ENCODE assay signal across 1 cellular context in the genomic region with DNA sequence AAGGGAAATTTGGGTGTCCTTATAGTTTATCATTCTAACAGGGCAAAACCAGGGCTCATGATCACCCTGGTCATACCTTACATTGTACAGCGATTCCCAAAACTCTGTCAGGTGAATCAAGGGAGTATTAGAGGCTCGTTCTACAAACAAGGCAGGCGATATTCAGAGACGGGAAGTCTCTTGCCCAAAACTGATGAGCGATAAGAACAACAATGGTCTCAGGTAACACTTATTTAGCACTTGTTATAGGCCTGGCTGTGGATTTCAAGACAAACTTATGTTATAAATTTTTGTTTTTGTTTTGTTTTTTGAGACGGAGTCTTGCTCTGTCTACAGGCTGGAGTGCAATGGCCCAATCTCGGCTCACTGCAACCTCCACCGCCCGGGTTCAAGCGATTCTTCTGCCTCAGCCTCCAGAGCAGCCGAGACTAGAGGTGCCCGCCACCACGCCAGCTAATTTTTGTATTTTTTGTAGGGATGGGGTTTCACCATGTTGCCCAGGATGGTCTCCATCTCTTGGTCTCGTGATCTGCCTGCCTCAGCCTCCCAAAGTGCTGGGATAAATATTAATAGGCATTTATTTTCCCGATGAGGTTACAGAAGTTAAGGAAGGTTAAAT.
TF ChIP-seq lines count a peak whose summit lies in the region.

No MANE protein-coding gene starts in this region.

TF ChIP-seq in GM12878, 131 proteins besides CTCF, POLR2A, EP300 and RAD21:
- no peak for TF ChIP-seq NR2C2 (IDR thresholded peaks at IDR 0.05; ENCODE audit: borderline replicate concordance, control insufficient read depth, insufficient read length, low read depth)
- peak; percentile 98 for TF ChIP-seq MLLT1 (IDR thresholded peaks at IDR 0.05)
- no peak for TF ChIP-seq RCOR1 (conservative IDR thresholded peaks at IDR 0.05; ENCODE audit: low read depth, low read length)
- TF ChIP-seq USF1 (IDR thresholded peaks at IDR 0.05; ENCODE audit: borderline replicate concordance, extremely low read length, insufficient read depth, low read depth, low read length): no peak
- no peak for TF ChIP-seq BRCA1 (IDR thresholded peaks at IDR 0.05; ENCODE audit: low read depth, low read length)
- TF ChIP-seq, protein P1, sequence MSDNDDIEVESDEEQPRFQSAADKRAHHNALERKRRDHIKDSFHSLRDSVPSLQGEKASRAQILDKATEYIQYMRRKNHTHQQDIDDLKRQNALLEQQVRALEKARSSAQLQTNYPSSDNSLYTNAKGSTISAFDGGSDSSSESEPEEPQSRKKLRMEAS (IDR thresholded peaks at IDR 0.05; ENCODE audit: low read depth, low read length): no peak
- no peak for TF ChIP-seq IKZF2 (IDR thresholded peaks at IDR 0.05)
- peak; percentile 58; the same call in 1 of the 2 replicates for TF ChIP-seq ZBTB40 (IDR thresholded peaks at IDR 0.05; ENCODE audit: borderline replicate concordance)
- TF ChIP-seq CHD4 (IDR thresholded peaks at IDR 0.05): no peak
